Comparison of ENCODE assay signal across 22 cellular contexts in genomic region chr4:8241211-8241779, GRCh38. TPM values are rescaled to one million over a fixed set of nuclear protein-coding genes. Genes with fewer than 3 reads are reported as not detected.
"Had no signal": no experiment of that assay in that cellular context is flagged by ENCODE, and none has a peak within 500 bp of the region (broad histone marks: within the 10 kb centered on the region; RNA-seq: fewer than 3 reads in every experiment).

No MANE protein-coding gene starts in this region.

- H3K4me1 Mint-ChIP-seq: activated naive CD8-positive, alpha-beta T cell treated with anti-CD3 and anti-CD28 coated beads, Interleukin-2, amount 10 ng/mL, durations not matched to agents 7 days and 5 days had no signal

- H3K4me3 ChIP-seq: cardiac muscle cell, dorsolateral prefrontal cortex, left lung, prostate gland, right atrium auricular region, skin epidermis, suprapubic skin, transverse colon had no signal

- H3K27ac Mint-ChIP-seq: activated B cell treated with CpG ODN at 0.5 μM for 24 hours; activated CD4-positive, alpha-beta memory T cell treated with anti-CD3 and anti-CD28 coated beads for 36 hours; activated CD8-positive, alpha-beta memory T cell treated with anti-CD3 and anti-CD28 coated beads, Interleukin-2, amount 10 ng/mL, durations not matched to agents 7 days and 5 days; activated naive CD8-positive, alpha-beta T cell treated with anti-CD3 and anti-CD28 coated beads, Interleukin-2, amount 10 ng/mL, durations not matched to agents 7 days and 5 days; endodermal cell; T-cell had no signal

- H3K27me3 Mint-ChIP-seq: activated B cell treated with CpG ODN at 0.5 μM for 24 hours; activated CD4-positive, alpha-beta memory T cell treated with anti-CD3 and anti-CD28 coated beads for 36 hours; activated CD8-positive, alpha-beta memory T cell treated with anti-CD3 and anti-CD28 coated beads, Interleukin-2, amount 10 ng/mL, durations not matched to agents 7 days and 5 days; activated naive CD8-positive, alpha-beta T cell treated with anti-CD3 and anti-CD28 coated beads, Interleukin-2, amount 10 ng/mL, durations not matched to agents 7 days and 5 days; stimulated activated naive CD8-positive, alpha-beta T cell treated with anti-CD3 and anti-CD28 coated beads, Interleukin-15, amount 100 ng/mL, for 72 hours; T-cell had no signal

- H3K9me3 Mint-ChIP-seq: activated B cell treated with CpG ODN at 0.5 μM for 24 hours; activated CD4-positive, alpha-beta memory T cell treated with anti-CD3 and anti-CD28 coated beads for 36 hours; activated naive CD8-positive, alpha-beta T cell treated with anti-CD3 and anti-CD28 coated beads, Interleukin-2, amount 10 ng/mL, durations not matched to agents 7 days and 5 days; neural crest cell; stimulated activated naive CD8-positive, alpha-beta T cell treated with anti-CD3 and anti-CD28 coated beads, Interleukin-15, amount 100 ng/mL, for 72 hours; T-cell had no signal

- DNase-seq: activated CD4-positive, alpha-beta memory T cell treated with anti-CD3 and anti-CD28 coated beads for 36 hours; activated CD4-positive, alpha-beta T cell treated with anti-CD3 and anti-CD28 coated beads for 4 hours; foreskin melanocyte; mammary epithelial cell; T-helper 9 cell; transverse colon had no signal

- H3K4me3 Mint-ChIP-seq: activated B cell treated with CpG ODN at 0.5 μM for 24 hours; activated CD4-positive, alpha-beta memory T cell treated with anti-CD3 and anti-CD28 coated beads for 36 hours; activated CD8-positive, alpha-beta memory T cell treated with anti-CD3 and anti-CD28 coated beads, Interleukin-2, amount 10 ng/mL, durations not matched to agents 7 days and 5 days; activated naive CD8-positive, alpha-beta T cell treated with anti-CD3 and anti-CD28 coated beads, Interleukin-2, amount 10 ng/mL, durations not matched to agents 7 days and 5 days; endodermal cell; neural crest cell; stimulated activated naive CD8-positive, alpha-beta T cell treated with anti-CD3 and anti-CD28 coated beads, Interleukin-15, amount 100 ng/mL, for 72 hours; T-cell had no signal

- H3K36me3 Mint-ChIP-seq: activated CD8-positive, alpha-beta memory T cell treated with anti-CD3 and anti-CD28 coated beads, Interleukin-2, amount 10 ng/mL, durations not matched to agents 7 days and 5 days; activated naive CD8-positive, alpha-beta T cell treated with anti-CD3 and anti-CD28 coated beads, Interleukin-2, amount 10 ng/mL, durations not matched to agents 7 days and 5 days had no signal

- H3K36me3 ChIP-seq: cardiac muscle cell, prostate gland, right atrium auricular region, transverse colon had no signal

- H3K27me3 ChIP-seq: cardiac muscle cell, dorsolateral prefrontal cortex, left lung, right atrium auricular region, suprapubic skin, transverse colon had no signal

- H3K9me3 ChIP-seq: left lung, prostate gland, right atrium auricular region, suprapubic skin, transverse colon had no signal

- H3K4me1 ChIP-seq: prostate gland had no signal

- H3K27ac ChIP-seq: cardiac muscle cell, left lung, prostate gland, suprapubic skin, transverse colon had no signal

RNA-seq across cellular contexts. Expression of gene HTRA3, which starts 28.3 kb away (rescaled TPM):
- total RNA-seq: activated B cell treated with CpG ODN at 0.5 μM for 24 hours; activated CD4-positive, alpha-beta memory T cell treated with anti-CD3 and anti-CD28 coated beads for 36 hours; activated CD8-positive, alpha-beta memory T cell treated with anti-CD3 and anti-CD28 coated beads, Interleukin-2, amount 10 ng/mL, durations not matched to agents 7 days and 5 days; activated naive CD8-positive, alpha-beta T cell treated with anti-CD3 and anti-CD28 coated beads, Interleukin-2, amount 10 ng/mL, durations not matched to agents 7 days and 5 days; mononuclear cell had no signal
- polyA plus RNA-seq: keratinocyte, mammary epithelial cell had no signal
